8 cellular contexts compared by ENCODE assay signal in genomic region chr10:122461367-122461728, GRCh38. TPM values are rescaled to one million over a fixed set of nuclear protein-coding genes. Genes with fewer than 3 reads are reported as not detected.
A peak's percentile ranks its signal among the peaks of the same experiment; 100 is the strongest.
DNase-seq lines count a peak whose midpoint lies in the region; ATAC-seq and TF ChIP-seq lines count a peak whose summit lies in the region.

TSS of gene HTRA1 (plus strand) at chr10:122461553. CDS start at chr10:122461653, 100 bp downstream.

- no peak for TF ChIP-seq POLR2A in breast epithelium (IDR thresholded peaks at IDR 0.05)

- no peak within 1 kb of the TSS for H3K9ac ChIP-seq in iPS-15b (ENCODE audit: low read depth, low read length)

- H3K9me3 ChIP-seq in breast epithelium (no peaks in the 10 kb centered on the region), iPS-15b (ENCODE audit: control insufficient read depth, insufficient read depth, low read length) (no peaks in the 10 kb centered on the region)

- H3K4me1 ChIP-seq in breast epithelium: peaks cover 4 to 6% of the 10 kb centered on the region in 2 donors
- peaks cover 3% of the 10 kb centered on the region for H3K4me1 ChIP-seq in iPS-15b (ENCODE audit: control insufficient read depth, insufficient read depth, low read length)

- TF ChIP-seq CTCF in breast epithelium (IDR thresholded peaks at IDR 0.05): no peak

- H3K4me3 ChIP-seq in breast epithelium: peak within 1 kb of the TSS; percentile 72 to 91 (median 81)
- peak within 1 kb of the TSS; percentile 45 for H3K4me3 ChIP-seq in iPS-15b (ENCODE audit: low read depth, low read length)

- intact Hi-C loops in breast epithelium (cut with DNase I; ENCODE audit: low total_unique reads): no loop called here

- ATAC-seq in GM19455 (IDR thresholded peaks at IDR 0.05; ENCODE audit: unreplicated experiment) (no peak), HG03280 (IDR thresholded peaks at IDR 0.05; ENCODE audit: unreplicated experiment) (no peak)

- H3K27me3 ChIP-seq in breast epithelium: no peaks in the 10 kb centered on the region
- peaks cover 62% of the 10 kb centered on the region for H3K27me3 ChIP-seq in iPS-15b (ENCODE audit: control insufficient read depth, insufficient read depth, low read length)

- H3K27ac ChIP-seq in breast epithelium: peak within 1 kb of the TSS; percentile 75 to 76

- H3K36me3 ChIP-seq in breast epithelium (no peaks in the 10 kb centered on the region), iPS-15b (ENCODE audit: control insufficient read depth, insufficient read depth, low read length) (no peaks in the 10 kb centered on the region)

- DNase-seq in Ammon's horn (ENCODE audit: low spot score) (peak; percentile 92), HuH-7 (ENCODE audit: low spot score) (peak; percentile 70), breast epithelium (ENCODE audit: low spot score in 2 of 2) (peak; percentile 49 to 61), putamen (ENCODE audit: low spot score) (peak; percentile 91)
- DNase-seq in stimulated activated CD4-positive, alpha-beta T cell treated with anti-CD3 and anti-CD28 coated beads, Interleukin-4, amount 100 ng/mL, for 24 hours: no peak

RNA-seq across cellular contexts. Expression of gene HTRA1, which starts in this region (rescaled TPM):
- 100 to 1,000 TPM; 116 to 347 (median 152) TPM for total RNA-seq in breast epithelium
